1 cellular context compared by ENCODE assay signal in the genomic region with DNA sequence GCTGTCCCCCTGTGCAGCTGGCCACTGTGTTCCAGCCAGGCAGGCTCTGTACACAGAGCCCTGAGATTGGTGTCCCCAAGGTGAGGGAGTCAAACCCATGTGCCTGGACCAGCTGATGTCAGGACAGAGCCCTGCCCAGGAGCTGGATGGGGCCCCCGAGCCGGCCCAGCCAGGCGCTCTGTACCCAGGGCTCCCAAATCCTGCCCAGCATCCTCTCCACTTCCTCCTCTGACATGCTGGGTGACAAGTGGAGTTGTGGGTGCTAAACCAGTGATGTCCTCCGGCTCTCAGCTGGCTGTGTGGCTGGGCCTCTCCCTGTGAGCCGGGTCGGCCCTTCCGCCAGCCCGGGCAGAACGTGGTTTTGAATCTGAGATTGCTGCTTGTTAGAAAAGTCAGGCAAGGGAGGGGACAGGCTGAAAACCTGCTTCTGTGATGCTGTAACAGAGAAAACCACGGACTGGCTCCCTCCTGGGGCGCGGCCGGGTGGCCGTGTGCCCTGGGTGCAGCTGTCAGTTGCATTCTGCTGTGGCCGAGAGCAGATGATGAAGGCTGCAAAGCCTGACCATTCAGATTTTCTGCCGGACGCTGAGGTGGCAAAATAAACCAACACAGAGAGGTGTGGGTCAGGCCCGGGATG.
TF ChIP-seq lines count a peak whose summit lies in the region.

No MANE protein-coding gene starts in this region.

TF ChIP-seq in HepG2, 621 proteins besides CTCF, POLR2A, EP300 and RAD21:
- TF ChIP-seq CSRNP1 (CRISPR knock-in tag; IDR thresholded peaks at IDR 0.05) (no peak), ZNF234 (CRISPR knock-in tag; conservative IDR thresholded peaks at IDR 0.05) (no peak), HNRNPK (IDR thresholded peaks at IDR 0.05; ENCODE audit: low read depth, low read length, poor library complexity, severe bottlenecking) (peak; percentile 6), ZFP41 (CRISPR knock-in tag; IDR thresholded peaks at IDR 0.05; ENCODE audit: borderline replicate concordance) (no peak), ZNF225 (CRISPR knock-in tag; IDR thresholded peaks at IDR 0.05) (no peak)
